In the genomic region with DNA sequence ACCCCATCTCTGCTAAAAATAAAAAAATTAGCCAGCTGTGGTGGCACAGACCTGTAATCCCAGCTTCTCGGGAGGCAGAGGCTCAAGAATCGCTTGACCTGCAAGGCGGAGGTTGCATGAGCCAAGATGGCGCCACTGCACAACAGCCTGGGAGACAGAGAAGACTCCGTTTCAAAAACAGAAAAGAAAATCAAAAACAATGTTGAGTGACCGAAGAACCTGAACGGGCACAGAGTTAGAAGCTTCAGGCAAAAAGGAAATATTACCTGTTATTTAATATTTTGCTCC, we compare ENCODE assay signal across 17 cellular contexts. TPM values are rescaled to one million over a fixed set of nuclear protein-coding genes. Genes with fewer than 3 reads are reported as not detected.
DNase-seq lines count a peak whose midpoint lies in the region; ATAC-seq and TF ChIP-seq lines count a peak whose summit lies in the region.
"Had no signal": no experiment of that assay in that cellular context is flagged by ENCODE, and none has a peak within 500 bp of the region (broad histone marks: within the 10 kb centered on the region; RNA-seq: fewer than 3 reads in every experiment).

No MANE protein-coding gene starts in this region.

- no peak overlapping the region for H4K8ac ChIP-seq in mesendoderm (ENCODE audit: low read depth, low read length)

- ATAC-seq in GM19397 (IDR thresholded peaks at IDR 0.05; ENCODE audit: unreplicated experiment), result no peak
- no peak for ATAC-seq in HG02610 (IDR thresholded peaks at IDR 0.05; ENCODE audit: unreplicated experiment)
- ATAC-seq: A549 had no signal

- H3K9me3 ChIP-seq in spleen (no peaks in the 10 kb centered on the region), stomach (no peaks in the 10 kb centered on the region)
- H3K9me3 ChIP-seq: A549, HAP-1 had no signal

- no peak overlapping the region for H3K4me2 ChIP-seq in mesendoderm (ENCODE audit: low read length)
- H3K4me2 ChIP-seq: A549 had no signal

- H3K27me3 ChIP-seq in HL-60 (ENCODE audit: insufficient read depth, poor library complexity, severe bottlenecking) (peaks cover 3% of the 10 kb centered on the region), mesendoderm (ENCODE audit: insufficient read depth, low read length, poor library complexity) (no peaks in the 10 kb centered on the region), spleen (replicated peaks in 1 of 7) (peaks cover 0 to 53% (median 31%) of the 10 kb centered on the region in 7 donors), stomach (peaks cover 8 to 51% (median 21%) of the 10 kb centered on the region in 3 donors)

- intact Hi-C loops in spleen (cut with DNase I; ENCODE audit: low total_unique reads) (no loop called here), stomach (cut with DNase I; ENCODE audit: low total_unique reads) (no loop called here)

- no peak for TF ChIP-seq POLR2A in spleen (IDR thresholded peaks at IDR 0.05)
- no peak for TF ChIP-seq POLR2A in stomach (IDR thresholded peaks at IDR 0.05)

- TF ChIP-seq CTCF in HL-60 (IDR thresholded peaks at IDR 0.05; ENCODE audit: insufficient read depth, low read length) (no peak), chondrocyte (IDR thresholded peaks at IDR 0.05) (no peak), spleen (IDR thresholded peaks at IDR 0.05 in 8 of 11, conservative IDR thresholded peaks at IDR 0.05 in 3 of 11) (no peak), stomach (IDR thresholded peaks at IDR 0.05) (no peak)

- H3K36me3 ChIP-seq in mesendoderm (ENCODE audit: control insufficient read depth, insufficient read depth, low read length) (no peaks in the 10 kb centered on the region), spleen (no peaks in the 10 kb centered on the region), stomach (no peaks in the 10 kb centered on the region)
- H3K36me3 ChIP-seq: HAP-1 had no signal

- no peak overlapping the region for H3K18ac ChIP-seq in mesendoderm (ENCODE audit: low read length)

- H3K79me2 ChIP-seq in mesendoderm (ENCODE audit: control insufficient read depth, insufficient read depth, low read length), result no peaks in the 10 kb centered on the region

- H3K4me3 ChIP-seq in HL-60 (replicated peaks; ENCODE audit: insufficient read depth, low read length) (no peak overlapping the region), mesendoderm (ENCODE audit: low read length) (no peak overlapping the region), spleen (peak overlapping the region in 1 of 8 donors; percentile 37), stomach (no peak overlapping the region)
- H3K4me3 ChIP-seq: A549, HAP-1 had no signal

- no peaks in the 10 kb centered on the region for H3K36me3 Mint-ChIP-seq in chondrocyte (ENCODE audit: low read depth)

- peaks cover 3% of the 10 kb centered on the region for H3K4me1 Mint-ChIP-seq in chondrocyte (ENCODE audit: low read depth)

- peaks cover 13% of the 10 kb centered on the region for H3K4me1 ChIP-seq in mesendoderm (ENCODE audit: control insufficient read depth, low read depth, low read length)
- peaks cover 0 to 31% (median 6%) of the 10 kb centered on the region in 6 donors for H3K4me1 ChIP-seq in spleen
- H3K4me1 ChIP-seq in stomach, result peaks cover 0 to 7% (median 5%) of the 10 kb centered on the region in 4 donors
- H3K4me1 ChIP-seq: A549, HAP-1 had no signal

- no peak overlapping the region for H2BK5ac ChIP-seq in mesendoderm (ENCODE audit: low read length)

- H3K23ac ChIP-seq in mesendoderm (ENCODE audit: low read length), result no peak overlapping the region

- no peak overlapping the region for H2BK120ac ChIP-seq in mesendoderm (ENCODE audit: low read depth, low read length)

- H3K9me3 Mint-ChIP-seq in chondrocyte (ENCODE audit: low read depth), result no peaks in the 10 kb centered on the region
- H3K9me3 Mint-ChIP-seq: CD4-positive, alpha-beta T cell had no signal

- H2BK15ac ChIP-seq in mesendoderm (replicated peaks; ENCODE audit: low read depth), result no peak overlapping the region

- H4K5ac ChIP-seq in mesendoderm (ENCODE audit: low read length), result no peak overlapping the region

- no peak overlapping the region for H3K4ac ChIP-seq in mesendoderm (ENCODE audit: low read depth, low read length)

- H3K27ac ChIP-seq in HL-60 (replicated peaks) (peak overlapping the region; percentile 53), mesendoderm (ENCODE audit: low read depth, low read length) (peak overlapping the region; percentile 30), spleen (peak overlapping the region in 7 of 8 donors; percentile 28 to 96 (median 79)), stomach (peak overlapping the region in 2 of 5 donors; percentile 56 to 57)
- H3K27ac ChIP-seq: A549 had no signal

- no peak overlapping the region for H3K27ac Mint-ChIP-seq in chondrocyte (ENCODE audit: unreplicated experiment)
- H3K27ac Mint-ChIP-seq: CD4-positive, alpha-beta T cell had no signal

- no peak overlapping the region for H2AK5ac ChIP-seq in mesendoderm (ENCODE audit: low read length)

- H3K9ac ChIP-seq in mesendoderm (ENCODE audit: low read length), result no peak overlapping the region

- WGBS in mesendoderm (ENCODE audit: extremely low coverage, insufficient coverage, low lambda C conversion rate), result no CpG with 5 or more reads among the region's 7 CpGs
- WGBS in spleen, 5 donors, result 90 to 95% (median 93%) methylated on average over 7 of the region's 7 CpGs
- WGBS in stomach, 5 donors, result 92 to 97% (median 97%) methylated on average over 7 of the region's 7 CpGs

- H3K27me3 Mint-ChIP-seq in chondrocyte (ENCODE audit: low read depth), result peaks cover 39% of the 10 kb centered on the region

- DNase-seq in HL-60 (ENCODE audit: low read depth in 1 of 2, low spot score in 1 of 2) (no peak), chondrocyte (ENCODE audit: low spot score) (peak; percentile 18), mesendoderm (no peak), spleen (no peak), NCI-H526 (lab: John Stamatoyannopoulos, UW) (no peak), stomach (no peak)
- DNase-seq: CD4-positive, alpha-beta T cell; DMS153; DMS79 treated with DMSO at 0.1 percent for 48 hours; EL; IMR-90 had no signal

- peak overlapping the region; percentile 44 for H3K56ac ChIP-seq in mesendoderm (ENCODE audit: low read length)

- TF ChIP-seq EP300 in stomach (IDR thresholded peaks at IDR 0.05), result no peak

- H3K4me3 Mint-ChIP-seq in chondrocyte (ENCODE audit: unreplicated experiment), result no peak overlapping the region
- H3K4me3 Mint-ChIP-seq: CD4-positive, alpha-beta T cell had no signal

- no peaks in the 10 kb centered on the region for H3K79me1 ChIP-seq in mesendoderm (ENCODE audit: low read length)

RNA-seq across cellular contexts. Expression of a gene that starts 3.5 kb away (rescaled TPM):
- 0.22 to 0.44 TPM (median 0.27 TPM) in 3 replicates for total RNA-seq in chondrocyte
- 4.1 TPM for polyA plus RNA-seq in mesendoderm (2013, experiment 1 of 2)
- polyA plus RNA-seq in mesendoderm (2013, experiment 2 of 2), result 4.2 TPM
- total RNA-seq in spleen, result 10 to 100 TPM in 6 of 7 donors, 1 to 10 TPM in 1; 7.8 to 41.4 (median 21.3) TPM
- polyA plus RNA-seq in spleen, result 1 to 10 TPM in 2 of 3 donors, under 1 TPM in 1; 0.41 to 3.2 (median 1.6) TPM
- total RNA-seq in stomach, result 1 to 10 TPM in 1 of 5 donors, not detected in 4; 1.3 TPM
- polyA plus RNA-seq in stomach, result under 1 TPM; 0.13 to 0.92 (median 0.87) TPM
- total RNA-seq: IMR-90 had no signal
- polyA plus RNA-seq: A549, AG04450, BJ, IMR-90 had no signal

RNA-seq across cellular contexts. Expression of a gene that starts 33.0 kb away (rescaled TPM):
- total RNA-seq in chondrocyte (31.7 to 35.0 TPM (median 34.0 TPM) in 3 replicates), spleen (10 to 100 TPM; 37.8 to 92.4 (median 49.0) TPM), stomach (10 to 100 TPM in 2 of 5 donors, 1 to 10 TPM in 2, under 1 TPM in 1; 0.89 to 37.8 (median 2.3) TPM)
- 15.5 TPM for polyA plus RNA-seq in mesendoderm (2013, experiment 1 of 2)
- 15.1 TPM for polyA plus RNA-seq in mesendoderm (2013, experiment 2 of 2)
- polyA plus RNA-seq in spleen (10 to 100 TPM; 19.0 to 22.7 (median 21.6) TPM), stomach (1 to 10 TPM; 3.7 to 9.3 (median 4.7) TPM)
